In genomic region chr20:22429175-22430153, GRCh38 we compare ENCODE assay signal across 16 cellular contexts.
DNase-seq lines count a peak whose midpoint lies in the region; ATAC-seq, FAIRE-seq and TF ChIP-seq lines count a peak whose summit lies in the region.
"Had no signal": no experiment of that assay in that cellular context is flagged by ENCODE, and none has a peak within 500 bp of the region (broad histone marks: within the 10 kb centered on the region; RNA-seq: fewer than 3 reads in every experiment).

No MANE protein-coding gene starts in this region.

- DNase-seq in A549 (ENCODE audit: low read depth in 1 of 2, low spot score in 1 of 2) (no peak), NCI-H69 (lab: John Stamatoyannopoulos, UW) (peak; percentile 85), hepatocyte (ENCODE audit: low spot score) (peak; percentile 40), neural progenitor cell (ENCODE audit: low spot score) (no peak), kidney (no peak), EL (no peak), COR-L47 (lab: John Stamatoyannopoulos, UW) (no peak)
- DNase-seq: HFFc6, Karpas-422, NCI-H1694, Peyer's patch, SK-N-SH had no signal

- H3K9ac ChIP-seq in neural progenitor cell, result no peak overlapping the region
- no peak overlapping the region for H3K9ac ChIP-seq in kidney (ENCODE audit: low read length in 2 of 2)
- H3K9ac ChIP-seq: SK-N-SH had no signal

- TF ChIP-seq RAD21 in A549 (conservative IDR thresholded peaks at IDR 0.05 in 1 of 2, IDR thresholded peaks at IDR 0.05 in 1 of 2), result no peak

- no peak for FAIRE-seq in A549 (lab: Jason Lieb, UNC)
- FAIRE-seq in kidney (lab: Jason Lieb, UNC), result no peak
- FAIRE-seq: H54 had no signal

- peak overlapping the region; percentile 79 for H3K4me2 ChIP-seq in A549
- H3K4me2 ChIP-seq in hepatocyte, result peak overlapping the region; percentile 13
- H3K4me2 ChIP-seq in neural progenitor cell, result peak overlapping the region; percentile 71
- H3K4me2 ChIP-seq: SK-N-SH had no signal

- H3K27ac Mint-ChIP-seq in neural progenitor cell, result no peak overlapping the region
- H3K27ac Mint-ChIP-seq: HFFc6 had no signal

- H3K27me3 ChIP-seq in hepatocyte, result no peaks in the 10 kb centered on the region
- H3K27me3 ChIP-seq in neural progenitor cell, result peaks cover 100% of the 10 kb centered on the region
- H3K27me3 ChIP-seq: MG63, Peyer's patch had no signal

- no peak for TF ChIP-seq EP300 in A549 (IDR thresholded peaks at IDR 0.05)

- H3K36me3 ChIP-seq in hepatocyte (replicated peaks; ENCODE audit: insufficient read depth, low read depth), result no peaks in the 10 kb centered on the region
- H3K36me3 ChIP-seq in neural progenitor cell, result no peaks in the 10 kb centered on the region
- H3K36me3 ChIP-seq in kidney (ENCODE audit: control insufficient read depth in 1 of 2, insufficient read depth in 2 of 2, low read length in 2 of 2), result no peaks in the 10 kb centered on the region
- H3K36me3 ChIP-seq: MG63, Peyer's patch had no signal

- WGBS in A549 (ENCODE audit: missing lambda C conversion rate), result 61% methylated on average over 10 of the region's 10 CpGs
- 63% methylated on average over 10 of the region's 10 CpGs for whole genome bisulfite sequencing in hepatocyte (ENCODE audit: low lambda C conversion rate, missing lambda C conversion rate)

- H3F3A ChIP-seq in neural progenitor cell (ENCODE audit: low read depth), result peaks cover 24% of the 10 kb centered on the region

- peak overlapping the region; percentile 9; the same call in 2 of the 3 replicates for H3K4me3 ChIP-seq in A549
- no peak overlapping the region for H3K4me3 ChIP-seq in hepatocyte
- peak overlapping the region; percentile 3 for H3K4me3 ChIP-seq in neural progenitor cell
- H3K4me3 ChIP-seq in kidney (ENCODE audit: low read length in 2 of 2), result no peak overlapping the region
- H3K4me3 ChIP-seq: MG63, Peyer's patch had no signal

- no peaks in the 10 kb centered on the region for H3K9me2 ChIP-seq in hepatocyte (replicated peaks; ENCODE audit: insufficient read depth)
- H3K9me2 ChIP-seq: SK-N-SH had no signal

- no peak overlapping the region for H2AFZ ChIP-seq in hepatocyte
- H2AFZ ChIP-seq in neural progenitor cell (replicated peaks), result no peak overlapping the region

- intact Hi-C loops in kidney (cut with DNase I), result no loop called here

- H4K20me1 ChIP-seq in hepatocyte (ENCODE audit: insufficient read depth, poor library complexity, severe bottlenecking) (no peaks in the 10 kb centered on the region), neural progenitor cell (ENCODE audit: low read depth) (peaks cover 22% of the 10 kb centered on the region)

- peak overlapping the region; percentile 55 for H3K4me3 Mint-ChIP-seq in neural progenitor cell
- H3K4me3 Mint-ChIP-seq: HFFc6 had no signal

- H3K4me1 Mint-ChIP-seq in neural progenitor cell, result peaks cover 29% of the 10 kb centered on the region

- peaks cover 15% of the 10 kb centered on the region for H3K9me3 ChIP-seq in A549
- no peaks in the 10 kb centered on the region for H3K9me3 ChIP-seq in hepatocyte (ENCODE audit: low read depth)
- H3K9me3 ChIP-seq in neural progenitor cell (ENCODE audit: low read depth), result no peaks in the 10 kb centered on the region
- H3K9me3 ChIP-seq in kidney (ENCODE audit: control insufficient read depth in 1 of 2, low read length in 2 of 2), result peaks cover 1 to 6% of the 10 kb centered on the region in 2 donors
- H3K9me3 ChIP-seq: MG63, SK-N-SH had no signal

- ATAC-seq in A549, result peak; percentile 35 to 45
- ATAC-seq: Right ventricle myocardium inferior had no signal

- TF ChIP-seq CTCF in A549 (IDR thresholded peaks at IDR 0.05) (no peak), hepatocyte (IDR thresholded peaks at IDR 0.05; ENCODE audit: poor library complexity) (no peak), neural progenitor cell (IDR thresholded peaks at IDR 0.05) (no peak), kidney (IDR thresholded peaks at IDR 0.05; ENCODE audit: borderline replicate concordance, extremely low read depth, insufficient read depth) (no peak)

- no peak for TF ChIP-seq POLR2A in A549 (IDR thresholded peaks at IDR 0.05; ENCODE audit: low read length)

- POLR2A ChIA-PET in A549 (lab: Yijun Ruan, JAX), result interaction anchor here (0.7 to 2.1 kb wide), 3 partner anchors 17 to 157 kb away, joined by 3 to 11 read pairs (median 9); no protein-coding TSS in a partner anchor

- peak overlapping the region; percentile 83 to 90 for H3K27ac ChIP-seq in A549
- no peak overlapping the region for H3K27ac ChIP-seq in hepatocyte
- H3K27ac ChIP-seq in neural progenitor cell, result no peak overlapping the region
- no peak overlapping the region for H3K27ac ChIP-seq in kidney (ENCODE audit: low read depth in 2 of 2, low read length in 2 of 2)
- H3K27ac ChIP-seq: C4-2B, Peyer's patch had no signal

- CTCF ChIA-PET in A549 (lab: Yijun Ruan, JAX), result interaction anchor here (0.7 to 5.7 kb wide), 10 partner anchors 15 to 911 kb away, joined by 3 to 29 read pairs (median 4); no protein-coding TSS in a partner anchor

- H3K79me2 ChIP-seq in hepatocyte, result no peaks in the 10 kb centered on the region
- H3K79me2 ChIP-seq in neural progenitor cell (ENCODE audit: low read depth), result no peaks in the 10 kb centered on the region

- H3K4me1 ChIP-seq in A549 (peaks cover 62% of the 10 kb centered on the region), hepatocyte (ENCODE audit: insufficient read depth) (peaks cover 33% of the 10 kb centered on the region), neural progenitor cell (peaks cover 39% of the 10 kb centered on the region), kidney (ENCODE audit: control insufficient read depth in 1 of 2, insufficient read depth in 1 of 2, low read depth in 1 of 2, low read length in 2 of 2) (peaks cover 0 to 5% of the 10 kb centered on the region in 2 donors)
- H3K4me1 ChIP-seq: Peyer's patch had no signal

- peaks cover 73% of the 10 kb centered on the region for H3K27me3 Mint-ChIP-seq in neural progenitor cell (ENCODE audit: insufficient read depth, low read depth)

- peaks cover 2% of the 10 kb centered on the region for H3K36me3 Mint-ChIP-seq in neural progenitor cell

- peaks cover 9% of the 10 kb centered on the region for H3K9me3 Mint-ChIP-seq in neural progenitor cell

TF ChIP-seq in A549, 52 proteins besides CTCF, POLR2A, EP300 and RAD21:
- TF ChIP-seq E2F6 (IDR thresholded peaks at IDR 0.05; ENCODE audit: borderline replicate concordance, low read depth), result no peak
- TF ChIP-seq FOXS1 (CRISPR knock-in tag; IDR thresholded peaks at IDR 0.05), result no peak
- no peak; the same call in 1 of the 2 replicates for TF ChIP-seq ZC3H11A (IDR thresholded peaks at IDR 0.05)
- TF ChIP-seq NPAS2 (CRISPR knock-in tag; IDR thresholded peaks at IDR 0.05; ENCODE audit: borderline replicate concordance), result no peak
- no peak for TF ChIP-seq CBX2 (IDR thresholded peaks at IDR 0.05; ENCODE audit: borderline replicate concordance, low read depth)
- TF ChIP-seq ZNF302 (CRISPR knock-in tag; IDR thresholded peaks at IDR 0.05), result no peak
- no peak for TF ChIP-seq TP53 (CRISPR knock-in tag; IDR thresholded peaks at IDR 0.05)
- TF ChIP-seq ZSCAN20 (CRISPR knock-in tag; IDR thresholded peaks at IDR 0.05), result no peak

Comparison
In these comparisons a context has a peak if more than half of its experiments do, and no peak if none do; other contexts are left out.
1. DNase-seq: peak in NCI-H69 (single experiment) and hepatocyte (single experiment); none in A549 (0 of 2), neural progenitor cell (single experiment), kidney (single experiment), EL (single experiment) and COR-L47 (single experiment).
2. H3K27ac ChIP-seq: peak in A549 (2 of 2); none in hepatocyte (single experiment), neural progenitor cell (single experiment) and kidney (0 of 2).
3. H3K4me2 ChIP-seq: peak in every context shown above with its lines; median percentile 79 in A549; 71 in neural progenitor cell; 13 in hepatocyte.
4. H3K4me3 ChIP-seq: peak in A549 (single experiment) and neural progenitor cell (single experiment); none in hepatocyte (single experiment) and kidney (0 of 2).